Comparison of ENCODE assay signal across 8 cellular contexts in the genomic region with DNA sequence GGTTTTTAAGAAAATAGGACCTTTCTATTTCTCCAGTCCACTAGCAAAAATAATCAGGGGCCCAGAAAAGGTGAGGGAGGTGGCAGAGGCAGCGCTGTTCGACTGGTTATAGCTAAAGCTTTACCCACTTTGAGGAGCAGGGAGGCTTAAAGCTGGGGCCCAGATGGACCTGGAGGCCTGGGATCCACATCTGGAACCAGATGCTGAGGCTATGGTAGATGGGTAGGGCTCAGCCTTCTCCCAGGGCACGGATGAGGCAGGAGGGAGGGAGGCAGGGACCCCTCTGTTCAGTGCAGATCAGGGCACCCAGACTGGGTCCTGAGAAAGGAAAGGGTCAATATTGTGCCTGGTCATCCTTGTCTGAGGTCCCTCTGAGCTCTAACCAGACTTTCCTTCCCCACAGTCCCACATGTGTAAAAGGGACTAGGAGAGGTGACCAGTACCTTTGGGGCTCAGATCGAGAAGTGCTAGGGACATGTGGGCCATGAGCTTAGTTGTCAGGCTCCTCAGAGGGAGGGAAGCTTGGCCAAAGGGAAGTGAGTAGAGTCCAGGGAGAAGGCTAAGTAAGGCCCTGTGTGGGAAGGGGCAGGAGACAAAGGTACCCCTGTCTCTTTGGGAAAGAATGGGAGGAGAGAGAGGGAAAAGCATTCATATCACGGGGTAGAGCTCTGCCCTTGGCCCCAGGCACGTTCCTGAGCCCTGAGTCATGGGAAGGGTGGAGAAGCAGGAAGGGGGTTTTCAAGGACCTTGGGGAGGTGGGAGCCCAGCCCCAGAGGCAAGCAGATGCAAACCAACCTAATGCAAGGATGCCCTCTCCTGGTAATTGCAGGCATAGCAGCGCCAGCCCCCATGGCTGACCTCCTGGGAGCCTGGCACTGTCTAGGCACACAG. TPM values are rescaled to one million over a fixed set of nuclear protein-coding genes. Genes with fewer than 3 reads are reported as not detected.
DNase-seq lines count a peak whose midpoint lies in the region; ATAC-seq, FAIRE-seq and TF ChIP-seq lines count a peak whose summit lies in the region.

No MANE protein-coding gene starts in this region.

- H4K20me1 ChIP-seq in GM12878 (ENCODE audit: control insufficient read depth, insufficient read depth): no peaks in the 10 kb centered on the region

- peak overlapping the region; percentile 32 for H3K9ac ChIP-seq in GM12878 (ENCODE audit: control insufficient read depth, insufficient read depth, low read length)

- no peak overlapping the region for H2AFZ ChIP-seq in GM12878 (ENCODE audit: control insufficient read depth, low read depth, low read length)

- H3K27me3 ChIP-seq in GM12878 (replicated peaks in 1 of 2; ENCODE audit: control insufficient read depth in 2 of 2, insufficient read depth in 2 of 2, low read length in 1 of 2) (no peaks in the 10 kb centered on the region), gastrocnemius medialis (no peaks in the 10 kb centered on the region)

- in situ Hi-C loops in GM12878 (cut with MboI): loop anchor here (5.0 kb wide), 1 partner anchor 38 kb away; no protein-coding TSS in a partner anchor
- in situ Hi-C loops in gastrocnemius medialis (cut with MboI; ENCODE audit: low sequenced_read_pairs in 4 of 4): loop anchor here (5.0 kb wide), 2 partner anchors 33 to 38 kb away; no protein-coding TSS in a partner anchor

- DNase-seq in NCI-H146 (lab: John Stamatoyannopoulos, UW) (peak; percentile 45), T1000 (lab: John Stamatoyannopoulos, UW) (peak; percentile 92), GM12878 (ENCODE audit: low read depth, low spot score) (no peak), iPS DF 19.7 (ENCODE audit: low read depth, low spot score) (peak; percentile 95), gastrocnemius medialis (peak; percentile 64 to 88)

- RAD21 ChIA-PET in GM12878 (lab: Charles Lee; ENCODE audit: unreplicated experiment): interaction anchor here (0.8 to 22.2 kb wide), 12 partner anchors 12 to 192 kb away, joined by 3 to 695 read pairs (median 4); partner anchors contain the start of genes ARHGEF2 and LMNA

- no peak for TF ChIP-seq EP300 in GM12878 (IDR thresholded peaks at IDR 0.05; ENCODE audit: borderline replicate concordance in 1 of 2, control insufficient read depth in 1 of 2, low read depth in 2 of 2, low read length in 2 of 2)

- peak overlapping the region; percentile 56 for H3K27ac ChIP-seq in GM12878 (ENCODE audit: control insufficient read depth, insufficient read depth)
- peak overlapping the region; percentile 98 to 99 (median 98) for H3K27ac ChIP-seq in gastrocnemius medialis

- POLR2A ChIA-PET in GM12878 (lab: Charles Lee): interaction anchor here (0.5 to 7.0 kb wide), 9 partner anchors 8 to 153 kb away, joined by 3 to 89 read pairs (median 4); partner anchors contain the start of genes LMNA and SMG5

- peak; percentile 96 for TF ChIP-seq RAD21 in GM12878 (IDR thresholded peaks at IDR 0.05; ENCODE audit: insufficient read depth, low read depth, low read length)

- ATAC-seq in GM12878 (peak; percentile 29), gastrocnemius medialis (peak; percentile 59 to 79), GM21529 (IDR thresholded peaks at IDR 0.05; ENCODE audit: unreplicated experiment) (no peak), GM21367 (IDR thresholded peaks at IDR 0.05; ENCODE audit: unreplicated experiment) (no peak)

- peak; percentile 99 for TF ChIP-seq CTCF in GM12872 (IDR thresholded peaks at IDR 0.05; ENCODE audit: insufficient read depth, low read depth, low read length)
- peak; percentile 90 to 97 (median 96) for TF ChIP-seq CTCF in GM12878 (IDR thresholded peaks at IDR 0.05 in 2 of 3, conservative IDR thresholded peaks at IDR 0.05 in 1 of 3; ENCODE audit: control insufficient read depth in 2 of 3, extremely low read depth in 1 of 3, insufficient read depth in 1 of 3, low read depth in 3 of 3, low read length in 3 of 3)
- peak; percentile 98 to 99 (median 99) for TF ChIP-seq CTCF in gastrocnemius medialis (IDR thresholded peaks at IDR 0.05 in 4 of 5, conservative IDR thresholded peaks at IDR 0.05 in 1 of 5)

- BruUV-seq in GM12878 (replicated peaks; lab: Mats Ljungman, UMichigan): no TSS peak

- H3K79me2 ChIP-seq in GM12878 (ENCODE audit: control insufficient read depth, insufficient read depth, low read length): peaks cover 30% of the 10 kb centered on the region

- TF ChIP-seq POLR2A in GM12878 (IDR thresholded peaks at IDR 0.05; ENCODE audit: low read depth, low read length) (no peak), gastrocnemius medialis (IDR thresholded peaks at IDR 0.05) (no peak)

- CTCF ChIA-PET in GM12878 (lab: Yijun Ruan, JAX): interaction anchor here (0.7 to 25.7 kb wide), 23 partner anchors 10 to 192 kb away, joined by 3 to 1294 read pairs (median 7); partner anchors contain the start of genes LMNA and SMG5

- peak; percentile 84 for FAIRE-seq in GM12878 (lab: Jason Lieb, UNC)

- intact Hi-C loops in GM12878 (cut with micrococcal nuclease; ENCODE audit: unreplicated experiment) (loop anchor here (1.0 kb wide), 2 partner anchors 34 to 40 kb away; no protein-coding TSS in a partner anchor), gastrocnemius medialis (cut with DNase I; ENCODE audit: low total_unique reads) (loop anchor here (1.0 to 10.0 kb wide), 4 partner anchors 34 to 1125 kb away; partner anchors contain the start of genes MRPL24 and ZBTB7B)

- WGBS in GM12878 (ENCODE audit: insufficient coverage, insufficient replicate concordance, low lambda C conversion rate, missing lambda C conversion rate): 48% methylated on average over 7 of the region's 7 CpGs

- H3K4me3 ChIP-seq in GM12878 (no peak overlapping the region), gastrocnemius medialis (peak overlapping the region in 2 of 4 donors; percentile 8 to 42)

- H3K4me1 ChIP-seq in GM12878 (ENCODE audit: control insufficient read depth, insufficient read depth, low read length): peaks cover 47% of the 10 kb centered on the region
- H3K4me1 ChIP-seq in gastrocnemius medialis: peaks cover 53 to 59% of the 10 kb centered on the region in 2 donors

- SMC1A ChIA-PET in GM12878 (lab: Charles Lee; ENCODE audit: uncharacterized antibody, unreplicated experiment): interaction anchor here (0.7 to 23.6 kb wide), 17 partner anchors 13 to 313 kb away, joined by 3 to 874 read pairs (median 5); partner anchors contain the start of genes LMNA and MEX3A

- H3K36me3 ChIP-seq in GM12878 (ENCODE audit: control insufficient read depth in 2 of 2, insufficient read depth in 2 of 2, low read length in 1 of 2) (peaks cover 0 to 12% of the 10 kb centered on the region in 2 experiments; a peak in 2 of 4 replicates), gastrocnemius medialis (peaks cover 0 to 46% of the 10 kb centered on the region in 2 donors)

- H3K9me3 ChIP-seq in GM12878 (replicated peaks; ENCODE audit: control insufficient read depth, insufficient read depth, low read length): no peaks in the 10 kb centered on the region
- no peaks in the 10 kb centered on the region for H3K9me3 ChIP-seq in gastrocnemius medialis

- H3K4me2 ChIP-seq in GM12878 (ENCODE audit: control insufficient read depth, insufficient read depth): no peak overlapping the region; the same call in none of the 2 replicates

RNA-seq across cellular contexts. Expression of gene LMNA, which starts 15.4 kb away (rescaled TPM):
- 58.3 and 77.1 TPM in 2 replicates for total RNA-seq in GM12878 (2013; cell fraction: nucleolus; rRNA removed)
- total RNA-seq in GM12878 (2014; rRNA removed) (130 and 136 TPM in 2 replicates), GM12878 (2014; rRNA removed; fragmentation: Illumina TruSeq; extraction: Trizol) (31.6 and 35.1 TPM in 2 replicates), GM12878 (2021) (188 and 189 TPM in 2 replicates), gastrocnemius medialis (100 to 1,000 TPM; 143 to 244 (median 220) TPM)
- polyA plus RNA-seq in GM12878 (2011; ENCODE audit: low read depth): 30.2 TPM
- polyA plus RNA-seq in GM12878 (2011; rRNA removed) (37.3 and 52.9 TPM in 2 replicates), GM12878 (2014; fragmentation: Illumina TruSeq; extraction: Trizol) (9.6 and 30.1 TPM in 2 replicates), GM12878 (2014; fragmentation: Nextera tagmentation; extraction: Ambion mirVana) (1 to 10 TPM in 1 of 2 experiments, under 1 TPM in 1; 0.42 to 6.0 TPM), GM12878 (2014; rRNA removed) (101 and 109 TPM in 2 replicates), GM12878 (2016; fragmentation: Nextera tagmentation; extraction: Ambion mirVana) (100 to 1,000 TPM; 320 to 334 TPM)
- polyA plus RNA-seq in GM12878 (2011; cell fraction: cytosol; rRNA removed): 76.4 and 82.6 TPM in 2 replicates
- polyA plus RNA-seq in GM12878 (2011; cell fraction: nucleus; rRNA removed): 164 and 324 TPM in 2 replicates
- polyA plus RNA-seq in GM12878 (2012): 32.4 and 54.8 TPM in 2 replicates
- 42.8 and 77.1 TPM in 2 replicates for polyA minus RNA-seq in GM12878 (2011; rRNA and poly(A)+ RNA removed)
- 30.6 and 41.6 TPM in 2 replicates for polyA minus RNA-seq in GM12878 (2011; cell fraction: cytosol; rRNA and poly(A)+ RNA removed)
- polyA minus RNA-seq in GM12878 (2011; cell fraction: nucleus; rRNA and poly(A)+ RNA removed): 32.8 and 46.7 TPM in 2 replicates

RNA-seq across cellular contexts. Expression of gene SEMA4A, which starts 23.5 kb away (rescaled TPM):
- 64.1 and 65.1 TPM in 2 replicates for total RNA-seq in GM12878 (2013; cell fraction: nucleolus; rRNA removed)
- total RNA-seq in GM12878 (2014; rRNA removed) (24.4 and 36.5 TPM in 2 replicates), GM12878 (2014; rRNA removed; fragmentation: Illumina TruSeq; extraction: Trizol) (16.5 and 17.2 TPM in 2 replicates), GM12878 (2021) (46.3 and 52.1 TPM in 2 replicates), gastrocnemius medialis (1 to 10 TPM in 2 of 4 donors, under 1 TPM in 2; 0.29 to 2.4 (median 1.2) TPM)
- 18.2 TPM for polyA plus RNA-seq in GM12878 (2011; ENCODE audit: low read depth)
- polyA plus RNA-seq in GM12878 (2011; rRNA removed) (10.5 and 20.9 TPM in 2 replicates), GM12878 (2014; fragmentation: Illumina TruSeq; extraction: Trizol) (25.7 and 31.2 TPM in 2 replicates), GM12878 (2014; fragmentation: Nextera tagmentation; extraction: Ambion mirVana) (1 to 10 TPM; 2.6 to 3.4 TPM), GM12878 (2014; rRNA removed) (34.4 and 38.4 TPM in 2 replicates), GM12878 (2016; fragmentation: Nextera tagmentation; extraction: Ambion mirVana) (10 to 100 TPM; 60.3 to 64.2 TPM)
- 24.1 and 29.5 TPM in 2 replicates for polyA plus RNA-seq in GM12878 (2011; cell fraction: cytosol; rRNA removed)
- polyA plus RNA-seq in GM12878 (2011; cell fraction: nucleus; rRNA removed): 35.2 and 36.4 TPM in 2 replicates
- polyA plus RNA-seq in GM12878 (2012): 25.7 and 38.9 TPM in 2 replicates
- polyA minus RNA-seq in GM12878 (2011; rRNA and poly(A)+ RNA removed): 35.6 and 48.7 TPM in 2 replicates
- polyA minus RNA-seq in GM12878 (2011; cell fraction: cytosol; rRNA and poly(A)+ RNA removed): 21.6 and 23.9 TPM in 2 replicates
- 25.8 and 43.8 TPM in 2 replicates for polyA minus RNA-seq in GM12878 (2011; cell fraction: nucleus; rRNA and poly(A)+ RNA removed)

RNA-seq across cellular contexts. Expression of gene MEX3A, which starts 47.7 kb away (rescaled TPM):
- 6.4 and 6.6 TPM in 2 replicates for total RNA-seq in GM12878 (2013; cell fraction: nucleolus; rRNA removed)
- total RNA-seq in GM12878 (2014; rRNA removed) (1.6 and 2.1 TPM in 2 replicates), GM12878 (2014; rRNA removed; fragmentation: Illumina TruSeq; extraction: Trizol) (1.6 and 1.8 TPM in 2 replicates), GM12878 (2021) (5.1 and 5.9 TPM in 2 replicates), gastrocnemius medialis (not detected)
- 0.37 TPM for polyA plus RNA-seq in GM12878 (2011; ENCODE audit: low read depth)
- polyA plus RNA-seq in GM12878 (2011; rRNA removed) (2.3 and 2.8 TPM in 2 replicates), GM12878 (2014; fragmentation: Illumina TruSeq; extraction: Trizol) (3.2 and 4.0 TPM in 2 replicates), GM12878 (2014; fragmentation: Nextera tagmentation; extraction: Ambion mirVana) (under 1 TPM; 0.11 to 0.27 TPM), GM12878 (2014; rRNA removed) (3.2 and 3.3 TPM in 2 replicates), GM12878 (2016; fragmentation: Nextera tagmentation; extraction: Ambion mirVana) (under 1 TPM; 0.48 to 0.49 TPM)
- 5.1 and 5.8 TPM in 2 replicates for polyA plus RNA-seq in GM12878 (2011; cell fraction: cytosol; rRNA removed)
- polyA plus RNA-seq in GM12878 (2011; cell fraction: nucleus; rRNA removed): 7.3 and 9.3 TPM in 2 replicates
- polyA plus RNA-seq in GM12878 (2012): 0.89 and 1.00 TPM in 2 replicates
- polyA minus RNA-seq in GM12878 (2011; rRNA and poly(A)+ RNA removed): 3.7 and 6.0 TPM in 2 replicates
- polyA minus RNA-seq in GM12878 (2011; cell fraction: cytosol; rRNA and poly(A)+ RNA removed): 4.8 and 6.2 TPM in 2 replicates
- polyA minus RNA-seq in GM12878 (2011; cell fraction: nucleus; rRNA and poly(A)+ RNA removed): 3.5 and 5.5 TPM in 2 replicates

Comparison
In these comparisons a context has a peak if more than half of its experiments do, and no peak if none do; other contexts are left out.
1. ATAC-seq: peak in GM12878 (single experiment) and gastrocnemius medialis (2 of 2); none in GM21529 (single experiment) and GM21367 (single experiment).
2. RNA of gene SEMA4A, which starts 23.5 kb away (total RNA-seq): 16.5 to 65.1 TPM in GM12878; 0.29 to 2.4 TPM in gastrocnemius medialis; every median in the first group is over 4 times any median in the second.
3. Peak in every context shown above with its lines, with median percentiles within 50 percentile points of each other: CTCF ChIP-seq.